ENCODE assay signal across 22 cellular contexts in the genomic region with DNA sequence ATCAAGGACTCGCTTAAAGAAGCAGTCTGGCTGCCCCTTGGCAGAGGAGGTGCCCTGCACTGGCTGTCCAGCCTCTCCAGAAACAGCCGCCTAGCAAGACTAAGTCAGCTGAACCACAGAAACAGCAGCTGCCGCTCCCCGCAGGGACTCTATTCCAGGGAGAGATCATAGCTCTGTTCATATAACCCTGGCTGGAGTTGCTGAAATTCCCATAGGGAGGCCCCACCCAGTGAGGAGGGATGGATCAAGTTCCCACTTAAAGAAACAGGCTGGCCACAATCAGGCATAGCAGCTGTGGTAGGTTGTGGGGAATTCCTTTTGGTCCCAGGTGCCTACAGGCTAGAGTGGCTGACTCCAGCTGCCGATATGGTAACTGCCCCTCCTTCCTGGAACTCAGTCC.
DNase-seq lines count a peak whose midpoint lies in the region; ATAC-seq and TF ChIP-seq lines count a peak whose summit lies in the region.
"Had no signal": no experiment of that assay in that cellular context is flagged by ENCODE, and none has a peak within 500 bp of the region (broad histone marks: within the 10 kb centered on the region; RNA-seq: fewer than 3 reads in every experiment).

No MANE protein-coding gene starts in this region.

- no peak overlapping the region for H3K4me3 Mint-ChIP-seq in glutamatergic neuron (ENCODE audit: unreplicated experiment)
- no peak overlapping the region for H3K4me3 Mint-ChIP-seq in activated naive CD8-positive, alpha-beta T cell treated with anti-CD3 and anti-CD28 coated beads for 36 hours
- H3K4me3 Mint-ChIP-seq: activated CD8-positive, alpha-beta T cell treated with anti-CD3 and anti-CD28 coated beads for 36 hours; IgD-negative memory B cell; memory B cell had no signal

- peaks cover 11% of the 10 kb centered on the region for H3K9me3 Mint-ChIP-seq in glutamatergic neuron (ENCODE audit: unreplicated experiment)
- H3K9me3 Mint-ChIP-seq in activated naive CD8-positive, alpha-beta T cell treated with anti-CD3 and anti-CD28 coated beads for 36 hours = peaks cover 2% of the 10 kb centered on the region

- ATAC-seq in HG02885 (IDR thresholded peaks at IDR 0.05; ENCODE audit: poor library complexity, unreplicated experiment) (no peak), GM19455 (IDR thresholded peaks at IDR 0.05; ENCODE audit: unreplicated experiment) (no peak)
- ATAC-seq: activated CD8-positive, alpha-beta T cell treated with anti-CD3 and anti-CD28 coated beads for 36 hours; HCT116 had no signal

- H3K27ac Mint-ChIP-seq in glutamatergic neuron (ENCODE audit: unreplicated experiment) = no peak overlapping the region
- no peak overlapping the region for H3K27ac Mint-ChIP-seq in activated naive CD8-positive, alpha-beta T cell treated with anti-CD3 and anti-CD28 coated beads for 36 hours
- H3K27ac Mint-ChIP-seq: activated CD8-positive, alpha-beta T cell treated with anti-CD3 and anti-CD28 coated beads for 36 hours; activated T-helper 2 cell treated with anti-CD3 and anti-CD28 coated beads, Interferon-gamma antibody, Interleukin-2, Interleukin-4, amounts not matched to agents 10 μg/mL and 5 μg/mL and 100 μg/mL, durations not matched to agents 14 hours and 24 hours and 36 hours; IgD-negative memory B cell; memory B cell had no signal

- H3K27me3 Mint-ChIP-seq in glutamatergic neuron (ENCODE audit: unreplicated experiment) = peaks cover 3% of the 10 kb centered on the region
- no peaks in the 10 kb centered on the region for H3K27me3 Mint-ChIP-seq in activated naive CD8-positive, alpha-beta T cell treated with anti-CD3 and anti-CD28 coated beads for 36 hours
- H3K27me3 Mint-ChIP-seq: activated CD8-positive, alpha-beta T cell treated with anti-CD3 and anti-CD28 coated beads for 36 hours had no signal

- DNase-seq in AG09319 (ENCODE audit: extremely low read depth, low read depth) (peak; percentile 11), NCI-H146 (lab: John Stamatoyannopoulos, UW) (peak; percentile 72), SHP77 treated with DMSO at 0.1 percent for 48 hours (lab: John Stamatoyannopoulos, UW) (peak; percentile 8), glutamatergic neuron (peak; percentile 33), T1000 (lab: John Stamatoyannopoulos, UW) (no peak)
- DNase-seq in activated naive CD8-positive, alpha-beta T cell treated with anti-CD3 and anti-CD28 coated beads for 36 hours = no peak
- DNase-seq: activated CD8-positive, alpha-beta T cell treated with anti-CD3 and anti-CD28 coated beads for 36 hours; amniotic stem cell; GDM1; islet precursor cell; NCI-H748 treated with DMSO at 0.1 percent for 48 hours; Peyer's patch; right lobe of liver; stimulated activated CD4-positive, alpha-beta T cell treated with anti-CD3 and anti-CD28 coated beads, Interleukin-4, amount 100 ng/mL, for 1 hour; stimulated activated CD8-positive, alpha-beta memory T cell treated with anti-CD3 and anti-CD28 coated beads, Interleukin-4, amount 100 ng/mL, for 48 hours; WERI-Rb-1 had no signal

- H3K36me3 Mint-ChIP-seq in glutamatergic neuron (ENCODE audit: unreplicated experiment) = peaks cover 15% of the 10 kb centered on the region
- H3K36me3 Mint-ChIP-seq in activated naive CD8-positive, alpha-beta T cell treated with anti-CD3 and anti-CD28 coated beads for 36 hours = no peaks in the 10 kb centered on the region
- H3K36me3 Mint-ChIP-seq: IgD-negative memory B cell, memory B cell had no signal

- no peaks in the 10 kb centered on the region for H3K4me1 Mint-ChIP-seq in glutamatergic neuron (ENCODE audit: low read depth, unreplicated experiment)
- no peaks in the 10 kb centered on the region for H3K4me1 Mint-ChIP-seq in activated naive CD8-positive, alpha-beta T cell treated with anti-CD3 and anti-CD28 coated beads for 36 hours
- H3K4me1 Mint-ChIP-seq: IgD-negative memory B cell, memory B cell had no signal

- TF ChIP-seq CTCF in AG09319 (IDR thresholded peaks at IDR 0.05; ENCODE audit: low read depth, low read length) (no peak), glutamatergic neuron (IDR thresholded peaks at IDR 0.05; ENCODE audit: partially characterized antibody, unreplicated experiment) (no peak)

Comparison
In these comparisons a context has a peak if more than half of its experiments do, and no peak if none do; other contexts are left out.
1. DNase-seq: peak in AG09319 (single experiment), NCI-H146 (single experiment), SHP77 treated with DMSO at 0.1 percent for 48 hours (single experiment) and glutamatergic neuron (single experiment); none in T1000 (single experiment) and activated naive CD8-positive, alpha-beta T cell treated with anti-CD3 and anti-CD28 coated beads for 36 hours (single experiment).